In the genomic region with DNA sequence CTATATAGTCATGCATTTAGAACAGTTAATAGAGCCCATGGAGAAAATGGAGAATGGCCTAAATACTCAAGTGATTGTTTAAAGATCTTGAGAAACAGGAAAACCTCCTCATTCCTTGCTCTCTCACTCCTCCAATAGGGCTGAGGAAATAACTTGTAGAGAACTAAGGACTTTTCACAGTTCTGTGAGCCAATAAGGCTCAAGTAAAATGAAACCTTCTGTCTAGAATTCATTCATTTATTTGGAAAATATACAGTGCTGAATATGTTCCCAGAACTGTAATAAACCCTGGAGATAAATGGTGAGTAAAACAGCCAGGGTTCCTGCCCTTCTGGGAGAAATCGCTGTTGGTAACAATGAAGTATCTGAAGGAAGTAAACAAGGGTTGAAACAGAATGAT, we compare ENCODE assay signal across 15 cellular contexts. TPM values are rescaled to one million over a fixed set of nuclear protein-coding genes. Genes with fewer than 3 reads are reported as not detected.
DNase-seq lines count a peak whose midpoint lies in the region; ATAC-seq and TF ChIP-seq lines count a peak whose summit lies in the region.
"Had no signal": no experiment of that assay in that cellular context is flagged by ENCODE, and none has a peak within 500 bp of the region (broad histone marks: within the 10 kb centered on the region; RNA-seq: fewer than 3 reads in every experiment).

No MANE protein-coding gene starts in this region.

- no peaks in the 10 kb centered on the region for H3K27me3 ChIP-seq in mesendoderm (ENCODE audit: insufficient read depth, low read length, poor library complexity)

- no peaks in the 10 kb centered on the region for H3K36me3 Mint-ChIP-seq in chondrocyte (ENCODE audit: low read depth)
- H3K36me3 Mint-ChIP-seq: naive B cell had no signal

- peak overlapping the region; percentile 87 for H3K27ac Mint-ChIP-seq in chondrocyte (ENCODE audit: unreplicated experiment)
- H3K27ac Mint-ChIP-seq: naive B cell had no signal

- no peak overlapping the region for H3K9ac ChIP-seq in mesendoderm (ENCODE audit: low read length)

- no peak overlapping the region for H4K8ac ChIP-seq in mesendoderm (ENCODE audit: low read depth, low read length)

- H3K4me3 ChIP-seq in mesendoderm (ENCODE audit: low read length): no peak overlapping the region
- H3K4me3 ChIP-seq: heart left ventricle had no signal

- H3K4me3 Mint-ChIP-seq in chondrocyte (ENCODE audit: unreplicated experiment): no peak overlapping the region
- H3K4me3 Mint-ChIP-seq: brain had no signal

- peak overlapping the region; percentile 52 for H3K56ac ChIP-seq in mesendoderm (ENCODE audit: low read length)

- H3K4me2 ChIP-seq in mesendoderm (ENCODE audit: low read length): no peak overlapping the region

- peak overlapping the region; percentile 83 for H3K4ac ChIP-seq in mesendoderm (ENCODE audit: low read depth, low read length)

- H3K23ac ChIP-seq in mesendoderm (ENCODE audit: low read length): no peak overlapping the region

- H3K18ac ChIP-seq in mesendoderm (ENCODE audit: low read length): no peak overlapping the region

- no peak overlapping the region for H2BK120ac ChIP-seq in mesendoderm (ENCODE audit: low read depth, low read length)

- no peaks in the 10 kb centered on the region for H3K27me3 Mint-ChIP-seq in chondrocyte (ENCODE audit: low read depth)
- H3K27me3 Mint-ChIP-seq: brain had no signal

- DNase-seq in M059J (ENCODE audit: low read depth): peak; percentile 60
- no peak for DNase-seq in chondrocyte (ENCODE audit: low spot score)
- DNase-seq in mesendoderm: no peak
- DNase-seq in SK-N-DZ (ENCODE audit: low spot score): no peak
- DNase-seq in activated naive CD4-positive, alpha-beta T cell treated with Interleukin-2 at 50 U/mL for 16 hours: no peak
- no peak for DNase-seq in NCI-H1092 treated with DMSO at 0.1 percent for 48 hours (lab: John Stamatoyannopoulos, UW)
- DNase-seq: C1 segment of cervical spinal cord; heart left ventricle; left cardiac atrium; naive B cell; NK-92 treated with Interleukin-12 subunit alpha and Interleukin-12 subunit beta, amount 100 ng/mL, for 24 hours had no signal

- peaks cover 95% of the 10 kb centered on the region for H3K4me1 Mint-ChIP-seq in chondrocyte (ENCODE audit: low read depth)
- H3K4me1 Mint-ChIP-seq: naive B cell had no signal

- peak overlapping the region; percentile 43 for H2BK5ac ChIP-seq in mesendoderm (ENCODE audit: low read length)

- no peaks in the 10 kb centered on the region for H3K36me3 ChIP-seq in mesendoderm (ENCODE audit: control insufficient read depth, insufficient read depth, low read length)
- H3K36me3 ChIP-seq: heart left ventricle had no signal

- no peak overlapping the region for H2AK5ac ChIP-seq in mesendoderm (ENCODE audit: low read length)

- no peaks in the 10 kb centered on the region for H3K79me1 ChIP-seq in mesendoderm (ENCODE audit: low read length)

- no peak overlapping the region for H2BK15ac ChIP-seq in mesendoderm (replicated peaks; ENCODE audit: low read depth)

- H3K79me2 ChIP-seq in mesendoderm (ENCODE audit: control insufficient read depth, insufficient read depth, low read length): no peaks in the 10 kb centered on the region

- no peak for TF ChIP-seq CTCF in C4-2B (conservative IDR thresholded peaks at IDR 0.05)
- TF ChIP-seq CTCF in chondrocyte (IDR thresholded peaks at IDR 0.05): peak; percentile 48

- H3K27ac ChIP-seq in C4-2B (peak overlapping the region; percentile 66; the same call in 1 of the 2 replicates), mesendoderm (ENCODE audit: low read depth, low read length) (peak overlapping the region; percentile 73)

- H4K5ac ChIP-seq in mesendoderm (ENCODE audit: low read length): peak overlapping the region; percentile 21

- no peak for ATAC-seq in GM18870 (IDR thresholded peaks at IDR 0.05; ENCODE audit: unreplicated experiment)

- no peaks in the 10 kb centered on the region for H3K9me3 Mint-ChIP-seq in chondrocyte (ENCODE audit: low read depth)
- H3K9me3 Mint-ChIP-seq: brain, naive B cell had no signal

- peaks cover 28% of the 10 kb centered on the region for H3K4me1 ChIP-seq in mesendoderm (ENCODE audit: control insufficient read depth, low read depth, low read length)

- no CpG with 5 or more reads among the region's 1 CpG for WGBS in mesendoderm (ENCODE audit: extremely low coverage, insufficient coverage, low lambda C conversion rate)

RNA-seq across cellular contexts. Expression of gene ELOVL2, which starts 35.3 kb away (rescaled TPM):
- total RNA-seq in M059J (2014; rRNA removed; shearing (Covaris generic)): 6.2 and 7.1 TPM in 2 replicates
- 18.1 to 41.3 TPM (median 18.2 TPM) in 3 replicates for total RNA-seq in chondrocyte
- 3.0 TPM for polyA plus RNA-seq in mesendoderm (2013, experiment 1 of 2)
- polyA plus RNA-seq in mesendoderm (2013, experiment 2 of 2): 3.3 TPM
- polyA plus RNA-seq in SK-N-DZ (2014; cell fraction: cytosol; rRNA removed): 0.56 and 0.93 TPM in 2 replicates
- 0.22 and 1.1 TPM in 2 replicates for polyA plus RNA-seq in SK-N-DZ (2014; cell fraction: nucleus; rRNA removed)
- total RNA-seq: pulmonary artery endothelial cell had no signal
